In genomic region chr2:167592441-167592840, GRCh38 we compare ENCODE assay signal across 24 cellular contexts.
"Had no signal": no experiment of that assay in that cellular context is flagged by ENCODE, and none has a peak within 500 bp of the region (broad histone marks: within the 10 kb centered on the region; RNA-seq: fewer than 3 reads in every experiment).

No MANE protein-coding gene starts in this region.

- H3K4me1 ChIP-seq: breast epithelium had no signal

- ATAC-seq: activated CD8-positive, alpha-beta T cell treated with anti-CD3 and anti-CD28 coated beads for 36 hours; Panc1; T-helper 17 cell had no signal

- H3K9me3 ChIP-seq: breast epithelium, MG63 had no signal

- DNase-seq: activated B cell treated with CpG ODN at 0.5 μM for 24 hours; activated CD8-positive, alpha-beta memory T cell treated with anti-CD3 and anti-CD28 coated beads, Interleukin-2, amount 50 U/mL, for 4 hours; activated CD8-positive, alpha-beta T cell treated with anti-CD3 and anti-CD28 coated beads for 36 hours; activated effector memory CD4-positive, alpha-beta T cell treated with Interleukin-2 at 50 U/mL for 16 hours; activated naive CD4-positive, alpha-beta T cell; activated T-cell treated with anti-CD3 and anti-CD28 coated beads, Interleukin-2, amount 50 U/mL, for 1 hour; aorta; MG63; MV-4-11; NCI-H1092 treated with DMSO at 0.1 percent for 48 hours; NCI-H1417 treated with DMSO at 0.1 percent for 48 hours; NCI-H1694; NCI-H2029; NCI-H2107; NCI-H2171 treated with DMSO at 0.1 percent for 48 hours; NCI-H226; NCI-H526; NCI-H774; Right ventricle myocardium superior; T-helper 17 cell; T-helper 9 cell had no signal

- H3K36me3 ChIP-seq: breast epithelium, MG63 had no signal

- H3K27ac ChIP-seq: breast epithelium, RWPE1 had no signal

- H3K4me3 ChIP-seq: breast epithelium, MG63 had no signal
